Comparison of ENCODE assay signal across 22 cellular contexts in the genomic region with DNA sequence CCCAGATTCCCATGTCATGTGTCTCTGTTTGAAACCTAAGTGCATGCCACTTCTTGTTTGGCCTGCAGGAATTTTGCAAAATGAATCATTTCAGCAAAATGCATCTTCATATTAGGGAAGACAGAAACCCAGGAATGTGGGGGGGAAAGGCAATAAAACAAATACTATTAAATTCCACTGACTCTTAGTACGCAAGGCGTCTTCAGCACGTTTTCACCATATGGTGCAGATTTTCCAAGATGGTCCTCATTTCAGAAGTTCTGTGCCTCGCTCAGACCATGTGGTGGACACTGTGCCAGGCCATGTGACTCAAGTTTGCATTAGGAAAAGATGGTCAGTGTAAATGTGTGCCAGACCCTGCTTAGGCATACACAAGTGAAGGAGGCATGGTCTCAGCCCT.
DNase-seq lines count a peak whose midpoint lies in the region; ATAC-seq, FAIRE-seq and TF ChIP-seq lines count a peak whose summit lies in the region.
"Had no signal": no experiment of that assay in that cellular context is flagged by ENCODE, and none has a peak within 500 bp of the region (broad histone marks: within the 10 kb centered on the region; RNA-seq: fewer than 3 reads in every experiment).

No MANE protein-coding gene starts in this region.

- H3K4me2 ChIP-seq in hepatocyte = no peak overlapping the region

- H3K4me3 Mint-ChIP-seq in HFFc6 = no peak overlapping the region
- H3K4me3 Mint-ChIP-seq: activated naive CD8-positive, alpha-beta T cell treated with anti-CD3 and anti-CD28 coated beads, Interleukin-2, amount 10 ng/mL, durations not matched to agents 7 days and 5 days; H9; naive thymus-derived CD8-positive, alpha-beta T cell had no signal

- H4K20me1 ChIP-seq in hepatocyte (ENCODE audit: insufficient read depth, poor library complexity, severe bottlenecking) = no peaks in the 10 kb centered on the region

- 81% methylated on average over 4 of the region's 4 CpGs for WGBS in hepatocyte (ENCODE audit: low lambda C conversion rate, missing lambda C conversion rate)

- no peaks in the 10 kb centered on the region for H3K4me1 ChIP-seq in hepatocyte (ENCODE audit: insufficient read depth)
- H3K4me1 ChIP-seq: esophagus muscularis mucosa, SJCRH30 had no signal

- no peaks in the 10 kb centered on the region for H3K79me2 ChIP-seq in hepatocyte

- peaks cover 2% of the 10 kb centered on the region; the same call in 1 of the 2 replicates for H3K27me3 Mint-ChIP-seq in HFFc6 (ENCODE audit: insufficient read depth)
- H3K27me3 Mint-ChIP-seq: activated naive CD8-positive, alpha-beta T cell treated with anti-CD3 and anti-CD28 coated beads, Interleukin-2, amount 10 ng/mL, durations not matched to agents 7 days and 5 days; naive thymus-derived CD8-positive, alpha-beta T cell had no signal

- H3K36me3 ChIP-seq in bronchial epithelial cell (ENCODE audit: control insufficient read depth, insufficient read depth, low read length) = no peaks in the 10 kb centered on the region
- no peaks in the 10 kb centered on the region for H3K36me3 ChIP-seq in hepatocyte (replicated peaks; ENCODE audit: insufficient read depth, low read depth)
- H3K36me3 ChIP-seq: brain microvascular endothelial cell, esophagus muscularis mucosa, SJCRH30 had no signal

- no peak overlapping the region for H3K27ac Mint-ChIP-seq in HFFc6
- H3K27ac Mint-ChIP-seq: activated naive CD8-positive, alpha-beta T cell treated with anti-CD3 and anti-CD28 coated beads, Interleukin-2, amount 10 ng/mL, durations not matched to agents 7 days and 5 days; CD4-positive, alpha-beta memory T cell; H9; naive thymus-derived CD8-positive, alpha-beta T cell had no signal

- peak overlapping the region; percentile 72 for H3K27ac ChIP-seq in hepatocyte
- H3K27ac ChIP-seq: brain microvascular endothelial cell, esophagus muscularis mucosa, SJCRH30 had no signal

- H2AFZ ChIP-seq in hepatocyte = no peak overlapping the region

- no peaks in the 10 kb centered on the region for H3K9me3 ChIP-seq in hepatocyte (ENCODE audit: low read depth)
- H3K9me3 ChIP-seq: esophagus muscularis mucosa, SJCRH30 had no signal

- FAIRE-seq in bronchial epithelial cell (lab: Jason Lieb, UNC) = peak; percentile 52

- H3K9me2 ChIP-seq in hepatocyte (replicated peaks; ENCODE audit: insufficient read depth) = no peaks in the 10 kb centered on the region

- H3K9me3 Mint-ChIP-seq in HFFc6 = peaks cover 72% of the 10 kb centered on the region
- H3K9me3 Mint-ChIP-seq: activated naive CD8-positive, alpha-beta T cell treated with anti-CD3 and anti-CD28 coated beads, Interleukin-2, amount 10 ng/mL, durations not matched to agents 7 days and 5 days; H9 had no signal

- H3K4me3 ChIP-seq in bronchial epithelial cell (ENCODE audit: low read depth, low read length) (no peak overlapping the region), hepatocyte (no peak overlapping the region)
- H3K4me3 ChIP-seq: esophagus muscularis mucosa, SJCRH30 had no signal

- DNase-seq in AG08395 (ENCODE audit: low spot score) (peak; percentile 83), HFFc6 (peak; percentile 26), bronchial epithelial cell (ENCODE audit: low read depth) (peak; percentile 93), hepatocyte (ENCODE audit: low spot score) (no peak), NOMO-1 treated with dmso at 0.1 percent for 144 hours (lab: John Stamatoyannopoulos, UW; ENCODE audit: unreplicated experiment) (no peak), NCI-H2227 (lab: John Stamatoyannopoulos, UW; ENCODE audit: unreplicated experiment) (no peak)
- DNase-seq in stimulated activated CD4-positive, alpha-beta T cell treated with anti-CD3 and anti-CD28 coated beads, Interleukin-15, amount 100 ng/mL, for 24 hours = no peak
- DNase-seq: activated CD4-positive, CD25-positive, alpha-beta regulatory T cell; activated CD8-positive, alpha-beta memory T cell treated with anti-CD3 and anti-CD28 coated beads for 24 hours; activated naive CD8-positive, alpha-beta T cell treated with anti-CD3 and anti-CD28 coated beads, Interleukin-2, amount 10 ng/mL, durations not matched to agents 7 days and 5 days; CD4-positive, alpha-beta memory T cell; DMS79 treated with DMSO at 0.1 percent for 48 hours; naive thymus-derived CD8-positive, alpha-beta T cell; NCI-H1105; NCI-H526 treated with DMSO at 0.1 percent for 48 hours; stimulated activated CD8-positive, alpha-beta memory T cell treated with anti-CD3 and anti-CD28 coated beads, Interleukin-4, amount 100 ng/mL, for 48 hours; T-helper 2 cell had no signal

- no peaks in the 10 kb centered on the region for H3K4me1 Mint-ChIP-seq in HFFc6 (ENCODE audit: low read depth)
- H3K4me1 Mint-ChIP-seq: activated naive CD8-positive, alpha-beta T cell treated with anti-CD3 and anti-CD28 coated beads, Interleukin-2, amount 10 ng/mL, durations not matched to agents 7 days and 5 days; CD4-positive, alpha-beta memory T cell; naive thymus-derived CD8-positive, alpha-beta T cell had no signal

- TF ChIP-seq CTCF in HFFc6 (IDR thresholded peaks at IDR 0.05) = no peak
- TF ChIP-seq CTCF in bronchial epithelial cell (IDR thresholded peaks at IDR 0.05; ENCODE audit: insufficient read depth, low read length, severe bottlenecking) = no peak
- TF ChIP-seq CTCF in hepatocyte (IDR thresholded peaks at IDR 0.05; ENCODE audit: poor library complexity) = no peak

- peaks cover 6% of the 10 kb centered on the region; the same call in 1 of the 2 replicates for H3K36me3 Mint-ChIP-seq in HFFc6 (ENCODE audit: low read depth)
- H3K36me3 Mint-ChIP-seq: activated naive CD8-positive, alpha-beta T cell treated with anti-CD3 and anti-CD28 coated beads, Interleukin-2, amount 10 ng/mL, durations not matched to agents 7 days and 5 days; CD4-positive, alpha-beta memory T cell; naive thymus-derived CD8-positive, alpha-beta T cell had no signal

- no peaks in the 10 kb centered on the region for H3K27me3 ChIP-seq in bronchial epithelial cell (ENCODE audit: control insufficient read depth, insufficient read depth, low read length)
- no peaks in the 10 kb centered on the region for H3K27me3 ChIP-seq in hepatocyte
- H3K27me3 ChIP-seq: brain microvascular endothelial cell, esophagus muscularis mucosa, SJCRH30 had no signal

- no peak for ATAC-seq in HG03521 (IDR thresholded peaks at IDR 0.05; ENCODE audit: unreplicated experiment)
- ATAC-seq: naive thymus-derived CD8-positive, alpha-beta T cell had no signal

Comparison
In these comparisons a context has a peak if more than half of its experiments do, and no peak if none do; other contexts are left out.
1. DNase-seq: peak in AG08395 (single experiment), HFFc6 (single experiment) and bronchial epithelial cell (single experiment); none in hepatocyte (single experiment), NOMO-1 treated with dmso at 0.1 percent for 144 hours (single experiment), stimulated activated CD4-positive, alpha-beta T cell treated with anti-CD3 and anti-CD28 coated beads, Interleukin-15, amount 100 ng/mL, for 24 hours (single experiment) and NCI-H2227 (single experiment).